ENCODE assay signal across 16 cellular contexts in genomic region chr2:39718483-39718882, GRCh38. TPM values are rescaled to one million over a fixed set of nuclear protein-coding genes. Genes with fewer than 3 reads are reported as not detected.
A peak's percentile ranks its signal among the peaks of the same experiment; 100 is the strongest.
DNase-seq lines count a peak whose midpoint lies in the region; ATAC-seq and TF ChIP-seq lines count a peak whose summit lies in the region.
"Had no signal": no experiment of that assay in that cellular context is flagged by ENCODE, and none has a peak within 500 bp of the region (broad histone marks: within the 10 kb centered on the region; RNA-seq: fewer than 3 reads in every experiment).

No MANE protein-coding gene starts in this region.

- WGBS in adrenal gland, 4 donors, result 85 to 89% (median 87%) methylated on average over 9 of the region's 9 CpGs

- no peak for TF ChIP-seq POLR2A in adrenal gland (IDR thresholded peaks at IDR 0.05)

- no peaks in the 10 kb centered on the region for H3K36me3 Mint-ChIP-seq in mesothelial cell of epicardium

- no peak overlapping the region for H3K27ac Mint-ChIP-seq in mesothelial cell of epicardium
- H3K27ac Mint-ChIP-seq: CD4-positive, alpha-beta T cell had no signal

- intact Hi-C loops in adrenal gland (cut with DNase I), result no loop called here

- H3K4me3 Mint-ChIP-seq in mesothelial cell of epicardium, result no peak overlapping the region
- H3K4me3 Mint-ChIP-seq: CD4-positive, alpha-beta T cell had no signal

- H3K27me3 Mint-ChIP-seq in mesothelial cell of epicardium (ENCODE audit: low read depth), result no peaks in the 10 kb centered on the region

- peaks cover 13 to 38% of the 10 kb centered on the region in 2 donors for H3K4me1 ChIP-seq in thoracic aorta (ENCODE audit: control insufficient read depth in 1 of 2, low read depth in 2 of 2)
- H3K4me1 ChIP-seq in adrenal gland (replicated peaks in 1 of 2), result no peaks in the 10 kb centered on the region

- H3K9me3 Mint-ChIP-seq in mesothelial cell of epicardium, result no peaks in the 10 kb centered on the region
- H3K9me3 Mint-ChIP-seq: CD4-positive, alpha-beta T cell had no signal

- peak overlapping the region; percentile 70 to 83 for H3K27ac ChIP-seq in thoracic aorta
- H3K27ac ChIP-seq in adrenal gland, result no peak overlapping the region
- H3K27ac ChIP-seq: HL-60 had no signal

- no peak overlapping the region for H3K4me3 ChIP-seq in fibroblast of villous mesenchyme (ENCODE audit: low read depth, low read length)
- H3K4me3 ChIP-seq in thoracic aorta, result peak overlapping the region; percentile 23
- H3K4me3 ChIP-seq in adrenal gland, result no peak overlapping the region

- TF ChIP-seq CTCF in fibroblast of villous mesenchyme (IDR thresholded peaks at IDR 0.05; ENCODE audit: insufficient read depth, low read depth, low read length) (no peak), thoracic aorta (IDR thresholded peaks at IDR 0.05) (no peak), adrenal gland (IDR thresholded peaks at IDR 0.05) (no peak), mesothelial cell of epicardium (IDR thresholded peaks at IDR 0.05; ENCODE audit: unreplicated experiment) (no peak)

- H3K27me3 ChIP-seq in thoracic aorta (replicated peaks; ENCODE audit: insufficient read depth) (no peaks in the 10 kb centered on the region), adrenal gland (no peaks in the 10 kb centered on the region)

- no peak for ATAC-seq in thoracic aorta (ENCODE audit: insufficient number of reproducible peaks, low FRiP score, low read depth)

- H3K4me1 Mint-ChIP-seq in mesothelial cell of epicardium, result peaks cover 29% of the 10 kb centered on the region

- peak; percentile 20 for DNase-seq in LoVo (ENCODE audit: low spot score)
- DNase-seq in amniotic epithelial cell (ENCODE audit: low read depth), result peak; percentile 39
- DNase-seq in fibroblast of villous mesenchyme (ENCODE audit: low read depth), result peak; percentile 59
- DNase-seq in thoracic aorta (ENCODE audit: low spot score), result no peak
- DNase-seq in adrenal gland, result no peak
- no peak for DNase-seq in GF-D8 (lab: John Stamatoyannopoulos, UW)
- no peak for DNase-seq in mesothelial cell of epicardium (ENCODE audit: low spot score in 2 of 2, unreplicated experiment in 2 of 2)
- DNase-seq: CD4-positive, alpha-beta T cell; DMS79 treated with DMSO at 0.1 percent for 48 hours; KBM-7; NCI-H1092 treated with DMSO at 0.1 percent for 48 hours; NCI-H1930; NCI-H2171; NCI-H446 treated with DMSO at 0.1 percent for 48 hours; SHP77 treated with DMSO at 0.1 percent for 48 hours had no signal

- no peaks in the 10 kb centered on the region for H3K9me3 ChIP-seq in thoracic aorta
- H3K9me3 ChIP-seq in adrenal gland (replicated peaks in 1 of 3), result no peaks in the 10 kb centered on the region

- no peaks in the 10 kb centered on the region for H3K36me3 ChIP-seq in thoracic aorta
- no peaks in the 10 kb centered on the region for H3K36me3 ChIP-seq in adrenal gland (replicated peaks in 1 of 2)

RNA-seq across cellular contexts. Expression of gene TMEM178A, which starts 52.8 kb away (rescaled TPM):
- total RNA-seq in fibroblast of villous mesenchyme (0.43 and 1.3 TPM in 2 replicates), thoracic aorta (1 to 10 TPM; 5.4 to 6.5 TPM), adrenal gland (1 to 10 TPM in 5 of 8 donors, under 1 TPM in 2, not detected in 1; 0.35 to 7.5 (median 2.2) TPM), mesothelial cell of epicardium (11.9 to 14.9 TPM (median 13.1 TPM) in 3 replicates)
- polyA plus RNA-seq in adrenal gland, result 10 to 100 TPM in 2 of 3 donors, under 1 TPM in 1; 0.93 to 46.4 (median 13.2) TPM

Comparison
In these comparisons a context has a peak if more than half of its experiments do, and no peak if none do; other contexts are left out.
1. DNase-seq: peak in LoVo (single experiment), amniotic epithelial cell (single experiment) and fibroblast of villous mesenchyme (single experiment); none in thoracic aorta (single experiment), adrenal gland (0 of 7), GF-D8 (single experiment) and mesothelial cell of epicardium (0 of 2).
2. H3K27ac ChIP-seq: peak in thoracic aorta (2 of 2); none in adrenal gland (0 of 5).